ENCODE assay signal across 1 cellular context in the genomic region with DNA sequence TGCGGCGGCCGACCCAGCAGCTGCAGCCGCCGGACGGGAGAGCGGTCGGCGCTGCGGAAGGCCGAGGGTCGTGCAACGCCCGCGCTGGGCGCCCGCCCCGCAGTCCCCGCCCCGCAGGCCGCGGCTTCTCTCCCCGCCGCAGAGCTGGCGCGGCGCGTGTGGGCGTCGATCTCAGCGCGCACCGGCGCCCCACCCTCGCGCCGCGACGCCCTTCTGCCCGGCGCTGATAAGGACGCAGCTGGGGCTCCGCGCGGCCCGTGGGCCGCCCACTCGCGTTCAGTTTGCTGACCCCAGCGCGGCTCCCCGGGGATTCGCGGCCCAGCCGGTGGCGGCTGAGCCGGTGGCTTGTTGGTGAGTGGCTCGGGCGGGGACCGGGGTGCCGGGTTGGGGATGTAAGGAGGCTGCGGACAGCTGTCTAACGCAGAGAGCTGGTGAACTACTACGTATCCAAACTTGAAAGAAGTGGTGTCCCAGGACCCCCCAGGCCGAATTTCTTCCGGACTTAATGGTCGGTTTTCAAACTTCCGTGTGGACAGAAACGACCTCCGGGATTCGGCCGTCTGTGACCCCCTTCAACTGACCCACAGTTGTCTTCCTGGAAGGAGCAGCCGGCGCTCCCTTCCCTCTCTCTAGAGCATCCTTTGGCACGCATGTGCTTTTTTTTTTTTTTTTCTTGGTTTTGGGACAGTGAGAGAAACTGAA.
TF ChIP-seq lines count a peak whose summit lies in the region.

No MANE protein-coding gene starts in this region.

TF ChIP-seq in K562, 482 proteins besides CTCF, POLR2A, EP300 and RAD21 (continued from another document and continues in another):
- TF ChIP-seq, protein P1, sequence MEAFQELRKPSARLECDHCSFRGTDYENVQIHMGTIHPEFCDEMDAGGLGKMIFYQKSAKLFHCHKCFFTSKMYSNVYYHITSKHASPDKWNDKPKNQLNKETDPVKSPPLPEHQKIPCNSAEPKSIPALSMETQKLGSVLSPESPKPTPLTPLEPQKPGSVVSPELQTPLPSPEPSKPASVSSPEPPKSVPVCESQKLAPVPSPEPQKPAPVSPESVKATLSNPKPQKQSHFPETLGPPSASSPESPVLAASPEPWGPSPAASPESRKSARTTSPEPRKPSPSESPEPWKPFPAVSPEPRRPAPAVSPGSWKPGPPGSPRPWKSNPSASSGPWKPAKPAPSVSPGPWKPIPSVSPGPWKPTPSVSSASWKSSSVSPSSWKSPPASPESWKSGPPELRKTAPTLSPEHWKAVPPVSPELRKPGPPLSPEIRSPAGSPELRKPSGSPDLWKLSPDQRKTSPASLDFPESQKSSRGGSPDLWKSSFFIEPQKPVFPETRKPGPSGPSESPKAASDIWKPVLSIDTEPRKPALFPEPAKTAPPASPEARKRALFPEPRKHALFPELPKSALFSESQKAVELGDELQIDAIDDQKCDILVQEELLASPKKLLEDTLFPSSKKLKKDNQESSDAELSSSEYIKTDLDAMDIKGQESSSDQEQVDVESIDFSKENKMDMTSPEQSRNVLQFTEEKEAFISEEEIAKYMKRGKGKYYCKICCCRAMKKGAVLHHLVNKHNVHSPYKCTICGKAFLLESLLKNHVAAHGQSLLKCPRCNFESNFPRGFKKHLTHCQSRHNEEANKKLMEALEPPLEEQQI (IDR thresholded peaks at IDR 0.05) = no peak
- no peak for TF ChIP-seq ERF (CRISPR knock-in tag; IDR thresholded peaks at IDR 0.05)
- no peak for TF ChIP-seq SREBF1 (IDR thresholded peaks at IDR 0.05; ENCODE audit: borderline replicate concordance, low read depth, low read length)
- TF ChIP-seq CXXC5 (CRISPR knock-in tag; IDR thresholded peaks at IDR 0.05) = peak; percentile 90
- peak; percentile 80; the same call in 1 of the 2 replicates for TF ChIP-seq POLR2AphosphoS5 (IDR thresholded peaks at IDR 0.05; ENCODE audit: control insufficient read depth, insufficient read depth, low read depth, low read length)
- TF ChIP-seq NCOA6 (IDR thresholded peaks at IDR 0.05) = no peak
- TF ChIP-seq ZBTB7A (IDR thresholded peaks at IDR 0.05; ENCODE audit: borderline replicate concordance, control insufficient read depth, low read depth, low read length) = peak; percentile 82; the same call in 1 of the 2 replicates
- peak; percentile 48; the same call in 1 of the 2 replicates for TF ChIP-seq CBFA2T2 (conservative IDR thresholded peaks at IDR 0.05)
- TF ChIP-seq POLR3G (IDR thresholded peaks at IDR 0.05; ENCODE audit: extremely low read depth, insufficient read length, insufficient replicate concordance) = no peak
- TF ChIP-seq, protein P2, sequence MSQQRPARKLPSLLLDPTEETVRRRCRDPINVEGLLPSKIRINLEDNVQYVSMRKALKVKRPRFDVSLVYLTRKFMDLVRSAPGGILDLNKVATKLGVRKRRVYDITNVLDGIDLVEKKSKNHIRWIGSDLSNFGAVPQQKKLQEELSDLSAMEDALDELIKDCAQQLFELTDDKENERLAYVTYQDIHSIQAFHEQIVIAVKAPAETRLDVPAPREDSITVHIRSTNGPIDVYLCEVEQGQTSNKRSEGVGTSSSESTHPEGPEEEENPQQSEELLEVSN (IDR thresholded peaks at IDR 0.05; ENCODE audit: borderline replicate concordance in 1 of 2, extremely low read depth in 1 of 2, insufficient read depth in 1 of 2, insufficient read length in 1 of 2, low read depth in 1 of 2, low read length in 1 of 2, poor library complexity in 1 of 2, severe bottlenecking in 1 of 2) = peak in 1 of 2 experiments; percentile 66
- TF ChIP-seq, protein P3, sequence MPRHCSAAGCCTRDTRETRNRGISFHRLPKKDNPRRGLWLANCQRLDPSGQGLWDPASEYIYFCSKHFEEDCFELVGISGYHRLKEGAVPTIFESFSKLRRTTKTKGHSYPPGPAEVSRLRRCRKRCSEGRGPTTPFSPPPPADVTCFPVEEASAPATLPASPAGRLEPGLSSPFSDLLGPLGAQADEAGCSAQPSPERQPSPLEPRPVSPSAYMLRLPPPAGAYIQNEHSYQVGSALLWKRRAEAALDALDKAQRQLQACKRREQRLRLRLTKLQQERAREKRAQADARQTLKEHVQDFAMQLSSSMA (CRISPR knock-in tag; IDR thresholded peaks at IDR 0.05) = no peak
- TF ChIP-seq, protein P4, sequence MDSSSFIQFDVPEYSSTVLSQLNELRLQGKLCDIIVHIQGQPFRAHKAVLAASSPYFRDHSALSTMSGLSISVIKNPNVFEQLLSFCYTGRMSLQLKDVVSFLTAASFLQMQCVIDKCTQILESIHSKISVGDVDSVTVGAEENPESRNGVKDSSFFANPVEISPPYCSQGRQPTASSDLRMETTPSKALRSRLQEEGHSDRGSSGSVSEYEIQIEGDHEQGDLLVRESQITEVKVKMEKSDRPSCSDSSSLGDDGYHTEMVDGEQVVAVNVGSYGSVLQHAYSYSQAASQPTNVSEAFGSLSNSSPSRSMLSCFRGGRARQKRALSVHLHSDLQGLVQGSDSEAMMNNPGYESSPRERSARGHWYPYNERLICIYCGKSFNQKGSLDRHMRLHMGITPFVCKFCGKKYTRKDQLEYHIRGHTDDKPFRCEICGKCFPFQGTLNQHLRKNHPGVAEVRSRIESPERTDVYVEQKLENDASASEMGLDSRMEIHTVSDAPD (CRISPR knock-in tag; IDR thresholded peaks at IDR 0.05) = no peak
- TF ChIP-seq, protein P5, sequence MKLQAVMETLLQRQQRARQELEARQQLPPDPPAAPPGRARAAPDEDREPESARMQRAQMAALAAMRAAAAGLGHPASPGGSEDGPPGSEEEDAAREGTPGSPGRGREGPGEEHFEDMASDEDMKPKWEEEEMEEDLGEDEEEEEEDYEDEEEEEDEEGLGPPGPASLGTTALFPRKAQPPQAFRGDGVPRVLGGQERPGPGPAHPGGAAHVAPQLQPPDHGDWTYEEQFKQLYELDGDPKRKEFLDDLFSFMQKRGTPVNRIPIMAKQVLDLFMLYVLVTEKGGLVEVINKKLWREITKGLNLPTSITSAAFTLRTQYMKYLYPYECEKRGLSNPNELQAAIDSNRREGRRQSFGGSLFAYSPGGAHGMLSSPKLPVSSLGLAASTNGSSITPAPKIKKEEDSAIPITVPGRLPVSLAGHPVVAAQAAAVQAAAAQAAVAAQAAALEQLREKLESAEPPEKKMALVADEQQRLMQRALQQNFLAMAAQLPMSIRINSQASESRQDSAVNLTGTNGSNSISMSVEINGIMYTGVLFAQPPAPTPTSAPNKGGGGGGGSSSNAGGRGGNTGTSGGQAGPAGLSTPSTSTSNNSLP (IDR thresholded peaks at IDR 0.05; ENCODE audit: borderline replicate concordance, low read depth, low read length) = no peak
- TF ChIP-seq TCF3 (CRISPR knock-in tag; IDR thresholded peaks at IDR 0.05) = peak; percentile 89
- peak; percentile 20; the same call in 1 of the 2 replicates for TF ChIP-seq STAT5A (IDR thresholded peaks at IDR 0.05; ENCODE audit: borderline replicate concordance, low read length)
- TF ChIP-seq, protein P6, sequence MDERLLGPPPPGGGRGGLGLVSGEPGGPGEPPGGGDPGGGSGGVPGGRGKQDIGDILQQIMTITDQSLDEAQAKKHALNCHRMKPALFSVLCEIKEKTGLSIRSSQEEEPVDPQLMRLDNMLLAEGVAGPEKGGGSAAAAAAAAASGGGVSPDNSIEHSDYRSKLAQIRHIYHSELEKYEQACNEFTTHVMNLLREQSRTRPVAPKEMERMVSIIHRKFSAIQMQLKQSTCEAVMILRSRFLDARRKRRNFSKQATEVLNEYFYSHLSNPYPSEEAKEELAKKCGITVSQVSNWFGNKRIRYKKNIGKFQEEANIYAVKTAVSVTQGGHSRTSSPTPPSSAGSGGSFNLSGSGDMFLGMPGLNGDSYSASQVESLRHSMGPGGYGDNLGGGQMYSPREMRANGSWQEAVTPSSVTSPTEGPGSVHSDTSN (CRISPR knock-in tag; IDR thresholded peaks at IDR 0.05; ENCODE audit: low read depth) = no peak
- TF ChIP-seq, protein P6 (tag; conservative IDR thresholded peaks at IDR 0.05; ENCODE audit: low read depth) = no peak
- no peak for TF ChIP-seq ZNF436 (CRISPR knock-in tag; IDR thresholded peaks at IDR 0.05)
- TF ChIP-seq, protein P7, sequence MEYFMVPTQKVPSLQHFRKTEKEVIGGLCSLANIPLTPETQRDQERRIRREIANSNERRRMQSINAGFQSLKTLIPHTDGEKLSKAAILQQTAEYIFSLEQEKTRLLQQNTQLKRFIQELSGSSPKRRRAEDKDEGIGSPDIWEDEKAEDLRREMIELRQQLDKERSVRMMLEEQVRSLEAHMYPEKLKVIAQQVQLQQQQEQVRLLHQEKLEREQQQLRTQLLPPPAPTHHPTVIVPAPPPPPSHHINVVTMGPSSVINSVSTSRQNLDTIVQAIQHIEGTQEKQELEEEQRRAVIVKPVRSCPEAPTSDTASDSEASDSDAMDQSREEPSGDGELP (CRISPR knock-in tag; IDR thresholded peaks at IDR 0.05; ENCODE audit: borderline replicate concordance) = peak; percentile 83
- TF ChIP-seq ZNF551 (CRISPR knock-in tag; IDR thresholded peaks at IDR 0.05) = no peak
- no peak for TF ChIP-seq ZNF57 (CRISPR knock-in tag; IDR thresholded peaks at IDR 0.05)
- TF ChIP-seq PPARD (CRISPR knock-in tag; IDR thresholded peaks at IDR 0.05) = no peak
- no peak for TF ChIP-seq SMARCE1 (IDR thresholded peaks at IDR 0.05)
- TF ChIP-seq, protein P8, sequence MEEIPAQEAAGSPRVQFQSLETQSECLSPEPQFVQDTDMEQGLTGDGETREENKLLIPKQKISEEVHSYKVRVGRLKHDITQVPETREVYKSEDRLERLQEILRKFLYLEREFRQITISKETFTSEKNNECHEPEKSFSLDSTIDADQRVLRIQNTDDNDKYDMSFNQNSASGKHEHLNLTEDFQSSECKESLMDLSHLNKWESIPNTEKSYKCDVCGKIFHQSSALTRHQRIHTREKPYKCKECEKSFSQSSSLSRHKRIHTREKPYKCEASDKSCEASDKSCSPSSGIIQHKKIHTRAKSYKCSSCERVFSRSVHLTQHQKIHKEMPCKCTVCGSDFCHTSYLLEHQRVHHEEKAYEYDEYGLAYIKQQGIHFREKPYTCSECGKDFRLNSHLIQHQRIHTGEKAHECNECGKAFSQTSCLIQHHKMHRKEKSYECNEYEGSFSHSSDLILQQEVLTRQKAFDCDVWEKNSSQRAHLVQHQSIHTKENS (CRISPR knock-in tag; IDR thresholded peaks at IDR 0.05) = no peak
- TF ChIP-seq, protein P9, sequence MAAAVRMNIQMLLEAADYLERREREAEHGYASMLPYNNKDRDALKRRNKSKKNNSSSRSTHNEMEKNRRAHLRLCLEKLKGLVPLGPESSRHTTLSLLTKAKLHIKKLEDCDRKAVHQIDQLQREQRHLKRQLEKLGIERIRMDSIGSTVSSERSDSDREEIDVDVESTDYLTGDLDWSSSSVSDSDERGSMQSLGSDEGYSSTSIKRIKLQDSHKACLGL (CRISPR knock-in tag; IDR thresholded peaks at IDR 0.05; ENCODE audit: borderline replicate concordance, poor library complexity, severe bottlenecking) = no peak
- TF ChIP-seq MIER1 (IDR thresholded peaks at IDR 0.05; ENCODE audit: low read depth) = no peak
- TF ChIP-seq, protein P10, sequence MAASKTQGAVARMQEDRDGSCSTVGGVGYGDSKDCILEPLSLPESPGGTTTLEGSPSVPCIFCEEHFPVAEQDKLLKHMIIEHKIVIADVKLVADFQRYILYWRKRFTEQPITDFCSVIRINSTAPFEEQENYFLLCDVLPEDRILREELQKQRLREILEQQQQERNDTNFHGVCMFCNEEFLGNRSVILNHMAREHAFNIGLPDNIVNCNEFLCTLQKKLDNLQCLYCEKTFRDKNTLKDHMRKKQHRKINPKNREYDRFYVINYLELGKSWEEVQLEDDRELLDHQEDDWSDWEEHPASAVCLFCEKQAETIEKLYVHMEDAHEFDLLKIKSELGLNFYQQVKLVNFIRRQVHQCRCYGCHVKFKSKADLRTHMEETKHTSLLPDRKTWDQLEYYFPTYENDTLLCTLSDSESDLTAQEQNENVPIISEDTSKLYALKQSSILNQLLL (CRISPR knock-in tag; IDR thresholded peaks at IDR 0.05; ENCODE audit: borderline replicate concordance) = no peak
- peak; percentile 30; the same call in 1 of the 2 replicates for TF ChIP-seq KDM2B (CRISPR knock-in tag; IDR thresholded peaks at IDR 0.05)
- TF ChIP-seq, protein P11, sequence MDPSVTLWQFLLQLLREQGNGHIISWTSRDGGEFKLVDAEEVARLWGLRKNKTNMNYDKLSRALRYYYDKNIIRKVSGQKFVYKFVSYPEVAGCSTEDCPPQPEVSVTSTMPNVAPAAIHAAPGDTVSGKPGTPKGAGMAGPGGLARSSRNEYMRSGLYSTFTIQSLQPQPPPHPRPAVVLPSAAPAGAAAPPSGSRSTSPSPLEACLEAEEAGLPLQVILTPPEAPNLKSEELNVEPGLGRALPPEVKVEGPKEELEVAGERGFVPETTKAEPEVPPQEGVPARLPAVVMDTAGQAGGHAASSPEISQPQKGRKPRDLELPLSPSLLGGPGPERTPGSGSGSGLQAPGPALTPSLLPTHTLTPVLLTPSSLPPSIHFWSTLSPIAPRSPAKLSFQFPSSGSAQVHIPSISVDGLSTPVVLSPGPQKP (CRISPR knock-in tag; IDR thresholded peaks at IDR 0.05) = no peak
- no peak for TF ChIP-seq SRSF9 (IDR thresholded peaks at IDR 0.05; ENCODE audit: borderline replicate concordance, low read depth, low read length)
- no peak for TF ChIP-seq ZBTB17 (CRISPR knock-in tag; IDR thresholded peaks at IDR 0.05)
- no peak for TF ChIP-seq HDGF (IDR thresholded peaks at IDR 0.05)
- TF ChIP-seq, protein P12, sequence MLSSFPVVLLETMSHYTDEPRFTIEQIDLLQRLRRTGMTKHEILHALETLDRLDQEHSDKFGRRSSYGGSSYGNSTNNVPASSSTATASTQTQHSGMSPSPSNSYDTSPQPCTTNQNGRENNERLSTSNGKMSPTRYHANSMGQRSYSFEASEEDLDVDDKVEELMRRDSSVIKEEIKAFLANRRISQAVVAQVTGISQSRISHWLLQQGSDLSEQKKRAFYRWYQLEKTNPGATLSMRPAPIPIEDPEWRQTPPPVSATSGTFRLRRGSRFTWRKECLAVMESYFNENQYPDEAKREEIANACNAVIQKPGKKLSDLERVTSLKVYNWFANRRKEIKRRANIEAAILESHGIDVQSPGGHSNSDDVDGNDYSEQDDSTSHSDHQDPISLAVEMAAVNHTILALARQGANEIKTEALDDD (IDR thresholded peaks at IDR 0.05) = no peak
- TF ChIP-seq FOXM1 (IDR thresholded peaks at IDR 0.05; ENCODE audit: low read depth) = no peak
- no peak for TF ChIP-seq FOXM1 (CRISPR knock-in tag; IDR thresholded peaks at IDR 0.05; ENCODE audit: low read depth)
- TF ChIP-seq MAFK (IDR thresholded peaks at IDR 0.05; ENCODE audit: low read length) = no peak
- peak; percentile 94 for TF ChIP-seq SAFB (IDR thresholded peaks at IDR 0.05; ENCODE audit: borderline replicate concordance, low read depth, low read length)
- TF ChIP-seq SRSF1 (IDR thresholded peaks at IDR 0.05; ENCODE audit: low read depth, low read length) = no peak
- TF ChIP-seq CREM (IDR thresholded peaks at IDR 0.05; ENCODE audit: low read depth) = no peak
